ENCODE assay signal across 1 cellular context in the genomic region with DNA sequence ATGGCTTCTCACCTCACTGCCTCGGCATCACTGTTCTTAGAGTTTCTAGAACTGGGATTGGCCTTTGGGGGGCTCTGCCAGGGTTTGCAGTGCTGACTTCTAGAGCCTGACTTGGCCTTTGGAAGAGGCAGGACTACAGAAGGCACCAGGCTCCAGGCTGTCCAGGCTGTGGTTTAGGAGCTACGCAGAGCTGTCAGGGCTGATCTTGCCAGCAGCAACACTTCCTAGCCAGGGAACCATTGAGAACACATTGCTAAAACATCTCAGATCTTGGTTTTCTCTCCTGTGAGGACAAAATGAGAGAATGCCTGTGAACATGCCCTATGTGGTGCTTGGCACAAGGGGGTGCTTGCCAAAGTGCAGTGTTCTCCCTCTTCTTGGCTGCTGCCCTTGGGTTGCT.
TF ChIP-seq lines count a peak whose summit lies in the region.

No MANE protein-coding gene starts in this region.

TF ChIP-seq in SK-N-SH, 30 proteins besides CTCF, POLR2A, EP300 and RAD21 (continued from another document):
- TF ChIP-seq, protein P1, sequence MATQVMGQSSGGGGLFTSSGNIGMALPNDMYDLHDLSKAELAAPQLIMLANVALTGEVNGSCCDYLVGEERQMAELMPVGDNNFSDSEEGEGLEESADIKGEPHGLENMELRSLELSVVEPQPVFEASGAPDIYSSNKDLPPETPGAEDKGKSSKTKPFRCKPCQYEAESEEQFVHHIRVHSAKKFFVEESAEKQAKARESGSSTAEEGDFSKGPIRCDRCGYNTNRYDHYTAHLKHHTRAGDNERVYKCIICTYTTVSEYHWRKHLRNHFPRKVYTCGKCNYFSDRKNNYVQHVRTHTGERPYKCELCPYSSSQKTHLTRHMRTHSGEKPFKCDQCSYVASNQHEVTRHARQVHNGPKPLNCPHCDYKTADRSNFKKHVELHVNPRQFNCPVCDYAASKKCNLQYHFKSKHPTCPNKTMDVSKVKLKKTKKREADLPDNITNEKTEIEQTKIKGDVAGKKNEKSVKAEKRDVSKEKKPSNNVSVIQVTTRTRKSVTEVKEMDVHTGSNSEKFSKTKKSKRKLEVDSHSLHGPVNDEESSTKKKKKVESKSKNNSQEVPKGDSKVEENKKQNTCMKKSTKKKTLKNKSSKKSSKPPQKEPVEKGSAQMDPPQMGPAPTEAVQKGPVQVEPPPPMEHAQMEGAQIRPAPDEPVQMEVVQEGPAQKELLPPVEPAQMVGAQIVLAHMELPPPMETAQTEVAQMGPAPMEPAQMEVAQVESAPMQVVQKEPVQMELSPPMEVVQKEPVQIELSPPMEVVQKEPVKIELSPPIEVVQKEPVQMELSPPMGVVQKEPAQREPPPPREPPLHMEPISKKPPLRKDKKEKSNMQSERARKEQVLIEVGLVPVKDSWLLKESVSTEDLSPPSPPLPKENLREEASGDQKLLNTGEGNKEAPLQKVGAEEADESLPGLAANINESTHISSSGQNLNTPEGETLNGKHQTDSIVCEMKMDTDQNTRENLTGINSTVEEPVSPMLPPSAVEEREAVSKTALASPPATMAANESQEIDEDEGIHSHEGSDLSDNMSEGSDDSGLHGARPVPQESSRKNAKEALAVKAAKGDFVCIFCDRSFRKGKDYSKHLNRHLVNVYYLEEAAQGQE (IDR thresholded peaks at IDR 0.05; ENCODE audit: low read depth, low read length): no peak
- TF ChIP-seq, protein P2, sequence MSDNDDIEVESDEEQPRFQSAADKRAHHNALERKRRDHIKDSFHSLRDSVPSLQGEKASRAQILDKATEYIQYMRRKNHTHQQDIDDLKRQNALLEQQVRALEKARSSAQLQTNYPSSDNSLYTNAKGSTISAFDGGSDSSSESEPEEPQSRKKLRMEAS (IDR thresholded peaks at IDR 0.05; ENCODE audit: low read depth): no peak
- TF ChIP-seq TEAD4 (IDR thresholded peaks at IDR 0.05; ENCODE audit: borderline replicate concordance, insufficient read depth) (no peak), NFIC (IDR thresholded peaks at IDR 0.05; ENCODE audit: borderline replicate concordance) (no peak)
